In the genomic region with DNA sequence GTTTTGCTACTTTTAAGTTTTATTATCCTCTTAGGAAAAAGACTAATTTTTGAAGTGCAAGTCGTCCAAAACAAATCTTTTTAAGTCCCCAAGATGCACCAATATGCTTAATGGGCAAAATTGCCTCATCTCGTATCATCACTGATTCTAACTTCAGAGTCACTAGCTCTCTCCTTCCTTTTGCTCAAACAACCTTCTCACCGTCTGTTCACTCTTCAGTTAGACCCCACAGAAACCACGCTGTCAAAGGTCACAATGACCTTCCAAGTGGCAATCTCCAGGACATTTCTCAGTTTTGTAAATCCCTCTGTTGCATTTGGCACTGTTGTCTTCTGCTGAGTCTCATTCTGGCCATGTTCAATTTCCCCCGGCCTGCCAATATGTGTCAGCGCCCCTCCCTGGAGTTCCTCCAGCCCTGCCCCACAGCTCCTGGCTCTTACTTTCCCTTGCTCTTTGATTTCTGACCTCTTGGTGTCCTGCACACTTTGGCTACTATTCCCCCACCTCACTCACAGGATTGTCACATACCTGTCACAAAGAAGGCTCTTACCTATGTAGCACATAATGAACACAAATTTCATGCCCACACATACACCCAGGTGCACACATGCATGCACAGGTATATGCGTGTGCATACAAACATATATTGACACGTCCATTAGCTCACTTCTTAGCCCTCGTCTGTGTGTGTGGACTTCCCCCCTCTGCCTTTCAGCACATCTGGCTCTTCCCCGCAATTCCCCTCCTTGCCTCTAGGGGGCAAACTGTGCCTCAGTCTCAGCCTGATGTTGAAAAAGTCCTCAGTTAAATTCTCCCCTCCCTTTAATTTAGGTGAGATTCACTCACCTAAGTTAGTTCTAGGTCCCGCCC, we compare ENCODE assay signal across 9 cellular contexts.
DNase-seq lines count a peak whose midpoint lies in the region; FAIRE-seq and TF ChIP-seq lines count a peak whose summit lies in the region.
"Had no signal": no experiment of that assay in that cellular context is flagged by ENCODE, and none has a peak within 500 bp of the region (broad histone marks: within the 10 kb centered on the region; RNA-seq: fewer than 3 reads in every experiment).

No MANE protein-coding gene starts in this region.

- DNase-seq in GM12891 (ENCODE audit: insufficient read length, low spot score) = peak; percentile 31
- DNase-seq in NCI-H1048 (lab: John Stamatoyannopoulos, UW) = peak; percentile 14
- DNase-seq in activated CD8-positive, alpha-beta memory T cell treated with anti-CD3 and anti-CD28 coated beads for 1 hour (ENCODE audit: extremely low read depth in 1 of 2, low read depth in 1 of 2) = peak; percentile 1 to 28
- DNase-seq in esophagus squamous epithelium (lab: John Stamatoyannopoulos, UW) = no peak
- no peak for DNase-seq in progenitor cell of endocrine pancreas (ENCODE audit: low spot score, unreplicated experiment)
- no peak for DNase-seq in globus pallidus (ENCODE audit: low spot score)
- no peak for DNase-seq in DMS153 treated with DMSO at 0.1 percent for 48 hours (lab: John Stamatoyannopoulos, UW; ENCODE audit: unreplicated experiment)

- CTCF ChIA-PET in HEK293 (lab: Yijun Ruan, JAX) = interaction anchor here (0.5 to 2.8 kb wide), 12 partner anchors 9 to 1319 kb away, joined by 3 to 17 read pairs (median 4); no protein-coding TSS in a partner anchor

- TF ChIP-seq POLR2A in GM12891 (IDR thresholded peaks at IDR 0.05; ENCODE audit: low read depth, low read length) (no peak), esophagus squamous epithelium (IDR thresholded peaks at IDR 0.05) (no peak)

- H3K27ac ChIP-seq in HEK293 (ENCODE audit: extremely low read depth, low read depth, low read length) (no peak overlapping the region), esophagus squamous epithelium (peak overlapping the region in 2 of 4 donors; percentile 16 to 79)

- POLR2A ChIA-PET in HEK293 (lab: Yijun Ruan, JAX) = no interaction called here

- TF ChIP-seq CTCF in HEK293 (tag by site-specific recombination; IDR thresholded peaks at IDR 0.05) (0 out of 2 replicates have a peak, but pooled peaks have one; percentile 25), esophagus squamous epithelium (IDR thresholded peaks at IDR 0.05) (peak; percentile 62 to 84 (median 72)), progenitor cell of endocrine pancreas (IDR thresholded peaks at IDR 0.05; ENCODE audit: unreplicated experiment) (peak; percentile 69)

- no peaks in the 10 kb centered on the region for H3K36me3 Mint-ChIP-seq in progenitor cell of endocrine pancreas (ENCODE audit: insufficient read depth)

- 46 to 61% methylated on average over 11 of the region's 11 CpGs for WGBS in esophagus squamous epithelium, 2 donors

- no peaks in the 10 kb centered on the region for H3K36me3 ChIP-seq in HEK293 (ENCODE audit: control insufficient read depth in 2 of 2, insufficient read depth in 1 of 2, low read length in 2 of 2)
- H3K36me3 ChIP-seq in esophagus squamous epithelium = no peaks in the 10 kb centered on the region

- intact Hi-C loops in esophagus squamous epithelium (cut with DNase I) = no loop called here

- no peaks in the 10 kb centered on the region for H3K27me3 Mint-ChIP-seq in progenitor cell of endocrine pancreas

- H3K9me3 ChIP-seq in HEK293 (ENCODE audit: control insufficient read depth, insufficient read depth, low read depth, low read length) (no peaks in the 10 kb centered on the region), esophagus squamous epithelium (no peaks in the 10 kb centered on the region)

- no peaks in the 10 kb centered on the region for H3K4me1 Mint-ChIP-seq in progenitor cell of endocrine pancreas (ENCODE audit: low read depth)

- H3K4me1 ChIP-seq in HEK293 (ENCODE audit: control insufficient read depth, insufficient read depth, low read length) (no peaks in the 10 kb centered on the region), esophagus squamous epithelium (peaks cover 0 to 41% (median 0%) of the 10 kb centered on the region in 3 donors)

- H3K27ac Mint-ChIP-seq in progenitor cell of endocrine pancreas = no peak overlapping the region

- H3K4me3 ChIP-seq in HEK293 (ENCODE audit: low read depth, low read length) = no peak overlapping the region
- H3K4me3 ChIP-seq in esophagus squamous epithelium = no peak overlapping the region

- FAIRE-seq in GM12891 (lab: Jason Lieb, UNC) = peak; percentile 82
- FAIRE-seq: colon had no signal

- H3K9me3 Mint-ChIP-seq in progenitor cell of endocrine pancreas (ENCODE audit: low read depth) = no peaks in the 10 kb centered on the region

- H3K27me3 ChIP-seq in esophagus squamous epithelium = no peaks in the 10 kb centered on the region

- no peak overlapping the region for H3K4me3 Mint-ChIP-seq in progenitor cell of endocrine pancreas (ENCODE audit: low read depth)

TF ChIP-seq in GM12891, 5 proteins besides CTCF, POLR2A, EP300 and RAD21:
- TF ChIP-seq PAX5 (IDR thresholded peaks at IDR 0.05; ENCODE audit: insufficient read depth, low read length, severe bottlenecking) (no peak), SPI1 (IDR thresholded peaks at IDR 0.05; ENCODE audit: low read depth, low read length) (peak; percentile 55)

TF ChIP-seq in HEK293, 187 proteins besides CTCF, POLR2A, EP300 and RAD21:
- TF ChIP-seq ZNF501 (tag by site-specific recombination; IDR thresholded peaks at IDR 0.05) (no peak), ZNF658 (tag by site-specific recombination; IDR thresholded peaks at IDR 0.05) (no peak), ZNF138 (tag by site-specific recombination; IDR thresholded peaks at IDR 0.05; ENCODE audit: borderline replicate concordance) (no peak), ZNF664 (tag by site-specific recombination; IDR thresholded peaks at IDR 0.05) (peak; percentile 53; the same call in 1 of the 2 replicates), HOXC10 (CRISPR knock-in tag; IDR thresholded peaks at IDR 0.05) (no peak), ZSCAN30 (tag by site-specific recombination; IDR thresholded peaks at IDR 0.05) (peak; percentile 48; the same call in 1 of the 2 replicates), ZNF132 (tag by site-specific recombination; IDR thresholded peaks at IDR 0.05; ENCODE audit: borderline replicate concordance) (no peak), PRDM1 (tag by site-specific recombination; IDR thresholded peaks at IDR 0.05) (no peak), ZNF558 (tag by site-specific recombination; IDR thresholded peaks at IDR 0.05) (no peak), ZNF341 (tag by site-specific recombination; IDR thresholded peaks at IDR 0.05; ENCODE audit: low read depth) (peak; percentile 62; the same call in 1 of the 2 replicates), MYNN (tag by site-specific recombination; IDR thresholded peaks at IDR 0.05; ENCODE audit: borderline replicate concordance) (no peak)
- TF ChIP-seq, protein P1, sequence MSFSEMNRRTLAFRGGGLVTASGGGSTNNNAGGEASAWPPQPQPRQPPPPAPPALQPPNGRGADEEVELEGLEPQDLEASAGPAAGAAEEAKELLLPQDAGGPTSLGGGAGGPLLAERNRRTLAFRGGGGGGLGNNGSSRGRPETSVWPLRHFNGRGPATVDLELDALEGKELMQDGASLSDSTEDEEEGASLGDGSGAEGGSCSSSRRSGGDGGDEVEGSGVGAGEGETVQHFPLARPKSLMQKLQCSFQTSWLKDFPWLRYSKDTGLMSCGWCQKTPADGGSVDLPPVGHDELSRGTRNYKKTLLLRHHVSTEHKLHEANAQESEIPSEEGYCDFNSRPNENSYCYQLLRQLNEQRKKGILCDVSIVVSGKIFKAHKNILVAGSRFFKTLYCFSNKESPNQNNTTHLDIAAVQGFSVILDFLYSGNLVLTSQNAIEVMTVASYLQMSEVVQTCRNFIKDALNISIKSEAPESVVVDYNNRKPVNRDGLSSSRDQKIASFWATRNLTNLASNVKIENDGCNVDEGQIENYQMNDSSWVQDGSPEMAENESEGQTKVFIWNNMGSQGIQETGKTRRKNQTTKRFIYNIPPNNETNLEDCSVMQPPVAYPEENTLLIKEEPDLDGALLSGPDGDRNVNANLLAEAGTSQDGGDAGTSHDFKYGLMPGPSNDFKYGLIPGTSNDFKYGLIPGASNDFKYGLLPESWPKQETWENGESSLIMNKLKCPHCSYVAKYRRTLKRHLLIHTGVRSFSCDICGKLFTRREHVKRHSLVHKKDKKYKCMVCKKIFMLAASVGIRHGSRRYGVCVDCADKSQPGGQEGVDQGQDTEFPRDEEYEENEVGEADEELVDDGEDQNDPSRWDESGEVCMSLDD (tag by site-specific recombination; IDR thresholded peaks at IDR 0.05) = no peak
- TF ChIP-seq, protein P2, sequence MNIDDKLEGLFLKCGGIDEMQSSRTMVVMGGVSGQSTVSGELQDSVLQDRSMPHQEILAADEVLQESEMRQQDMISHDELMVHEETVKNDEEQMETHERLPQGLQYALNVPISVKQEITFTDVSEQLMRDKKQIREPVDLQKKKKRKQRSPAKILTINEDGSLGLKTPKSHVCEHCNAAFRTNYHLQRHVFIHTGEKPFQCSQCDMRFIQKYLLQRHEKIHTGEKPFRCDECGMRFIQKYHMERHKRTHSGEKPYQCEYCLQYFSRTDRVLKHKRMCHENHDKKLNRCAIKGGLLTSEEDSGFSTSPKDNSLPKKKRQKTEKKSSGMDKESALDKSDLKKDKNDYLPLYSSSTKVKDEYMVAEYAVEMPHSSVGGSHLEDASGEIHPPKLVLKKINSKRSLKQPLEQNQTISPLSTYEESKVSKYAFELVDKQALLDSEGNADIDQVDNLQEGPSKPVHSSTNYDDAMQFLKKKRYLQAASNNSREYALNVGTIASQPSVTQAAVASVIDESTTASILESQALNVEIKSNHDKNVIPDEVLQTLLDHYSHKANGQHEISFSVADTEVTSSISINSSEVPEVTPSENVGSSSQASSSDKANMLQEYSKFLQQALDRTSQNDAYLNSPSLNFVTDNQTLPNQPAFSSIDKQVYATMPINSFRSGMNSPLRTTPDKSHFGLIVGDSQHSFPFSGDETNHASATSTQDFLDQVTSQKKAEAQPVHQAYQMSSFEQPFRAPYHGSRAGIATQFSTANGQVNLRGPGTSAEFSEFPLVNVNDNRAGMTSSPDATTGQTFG (tag by site-specific recombination; IDR thresholded peaks at IDR 0.05; ENCODE audit: borderline replicate concordance) = no peak
- TF ChIP-seq, protein P3, sequence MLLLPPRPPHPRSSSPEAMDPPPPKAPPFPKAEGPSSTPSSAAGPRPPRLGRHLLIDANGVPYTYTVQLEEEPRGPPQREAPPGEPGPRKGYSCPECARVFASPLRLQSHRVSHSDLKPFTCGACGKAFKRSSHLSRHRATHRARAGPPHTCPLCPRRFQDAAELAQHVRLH (tag by site-specific recombination; IDR thresholded peaks at IDR 0.05) = no peak

Comparison
In these comparisons a context has a peak if more than half of its experiments do, and no peak if none do; other contexts are left out.
1. DNase-seq: peak in GM12891 (single experiment), NCI-H1048 (single experiment) and activated CD8-positive, alpha-beta memory T cell treated with anti-CD3 and anti-CD28 coated beads for 1 hour (2 of 2); none in esophagus squamous epithelium (single experiment), progenitor cell of endocrine pancreas (single experiment), globus pallidus (single experiment) and DMS153 treated with DMSO at 0.1 percent for 48 hours (single experiment).
2. Peak in every context shown above with its lines, with median percentiles within 50 percentile points of each other: CTCF ChIP-seq.